ENCODE assay signal across 35 cellular contexts in the genomic region with DNA sequence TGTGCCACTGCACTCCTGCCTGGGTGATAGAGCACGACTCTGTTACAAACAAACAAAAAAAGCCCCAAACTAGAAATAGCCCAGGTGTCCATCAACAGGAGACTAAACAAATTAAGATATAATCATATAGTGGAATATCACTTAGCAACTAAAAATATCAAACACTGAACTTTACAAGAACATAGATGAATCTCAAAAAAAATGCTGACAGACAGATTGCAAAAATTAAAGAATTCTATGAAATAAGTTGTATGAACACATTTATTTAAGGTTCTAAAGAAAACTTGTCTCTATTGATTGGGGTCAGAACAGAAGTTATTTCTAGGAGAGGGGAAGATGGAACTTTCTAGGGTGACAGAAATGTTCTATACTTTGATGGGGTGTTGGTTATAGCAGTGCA.
"Had no signal": no experiment of that assay in that cellular context is flagged by ENCODE, and none has a peak within 500 bp of the region (broad histone marks: within the 10 kb centered on the region; RNA-seq: fewer than 3 reads in every experiment).

No MANE protein-coding gene starts in this region.

- H3K4me3 ChIP-seq: MG63 had no signal

- H3K27me3 ChIP-seq: MG63 had no signal

- H3K36me3 ChIP-seq: MG63 had no signal

- DNase-seq: Karpas-422, Kasumi-1, MG63, MM.1S, MV-4-11, NCI-H1048, NCI-H1092, NCI-H1092 treated with DMSO at 0.1 percent for 48 hours, NCI-H1105, NCI-H1105 treated with DMSO at 0.1 percent for 48 hours, NCI-H1417, NCI-H1417 treated with DMSO at 0.1 percent for 48 hours, NCI-H1436, NCI-H1436 treated with DMSO at 0.1 percent for 48 hours, NCI-H146, NCI-H1694, NCI-H1694 treated with DMSO at 0.1 percent for 48 hours, NCI-H187, NCI-H187 treated with DMSO at 0.1 percent for 48 hours, NCI-H1930, NCI-H2029, NCI-H2029 treated with DMSO at 0.1 percent for 48 hours, NCI-H2081, NCI-H2081 treated with DMSO at 0.1 percent for 48 hours, NCI-H2107, NCI-H2171, NCI-H2171 treated with DMSO at 0.1 percent for 48 hours, NCI-H2227 treated with DMSO at 0.1 percent for 48 hours, NCI-H226, NCI-H345, NCI-H446, NCI-H446 treated with DMSO at 0.1 percent for 48 hours, NCI-H510A, NCI-H510A treated with DMSO at 0.1 percent for 48 hours, NCI-H524 had no signal
